Comparison of ENCODE assay signal across 11 cellular contexts in the genomic region with DNA sequence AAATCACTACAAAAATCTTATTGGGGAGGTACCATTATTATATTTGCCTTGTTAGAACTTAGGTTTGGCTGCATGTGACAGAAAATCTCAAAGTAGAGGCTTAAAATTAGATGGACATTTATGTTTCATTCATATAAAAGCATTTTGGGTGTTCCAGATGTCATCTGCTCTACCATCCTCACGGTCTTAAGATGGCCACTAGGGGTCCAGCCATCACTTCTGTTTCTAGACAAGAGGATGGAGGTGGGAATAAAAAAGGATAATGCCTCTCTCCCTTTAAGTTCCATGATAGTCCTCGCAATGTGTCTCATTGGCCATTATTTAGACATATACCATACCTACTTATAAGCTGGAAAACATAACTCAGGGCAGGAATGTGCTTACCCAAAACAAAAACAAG.
DNase-seq lines count a peak whose midpoint lies in the region; ATAC-seq and TF ChIP-seq lines count a peak whose summit lies in the region.
"Had no signal": no experiment of that assay in that cellular context is flagged by ENCODE, and none has a peak within 500 bp of the region (broad histone marks: within the 10 kb centered on the region; RNA-seq: fewer than 3 reads in every experiment).

No MANE protein-coding gene starts in this region.

- H3K36me3 Mint-ChIP-seq in activated naive CD8-positive, alpha-beta T cell treated with anti-CD3 and anti-CD28 coated beads, Interleukin-2, amount 50 U/mL, for 24 hours (ENCODE audit: low read depth): no peaks in the 10 kb centered on the region

- H3K4me3 Mint-ChIP-seq in activated naive CD8-positive, alpha-beta T cell treated with anti-CD3 and anti-CD28 coated beads, Interleukin-2, amount 50 U/mL, for 24 hours: no peak overlapping the region
- H3K4me3 Mint-ChIP-seq: T-helper 17 cell had no signal

- H3K27me3 Mint-ChIP-seq in activated naive CD8-positive, alpha-beta T cell treated with anti-CD3 and anti-CD28 coated beads, Interleukin-2, amount 50 U/mL, for 24 hours: no peaks in the 10 kb centered on the region
- H3K27me3 Mint-ChIP-seq: T-helper 17 cell had no signal

- no peaks in the 10 kb centered on the region for H3K9me3 ChIP-seq in smooth muscle cell (replicated peaks; ENCODE audit: low read depth)

- ATAC-seq in activated naive CD8-positive, alpha-beta T cell treated with anti-CD3 and anti-CD28 coated beads, Interleukin-2, amount 50 U/mL, for 24 hours: no peak
- ATAC-seq in GM18517 (IDR thresholded peaks at IDR 0.05; ENCODE audit: unreplicated experiment): no peak
- ATAC-seq: sciatic nerve, T-helper 17 cell had no signal

- H3F3A ChIP-seq in smooth muscle cell (ENCODE audit: low read depth): no peaks in the 10 kb centered on the region

- no peaks in the 10 kb centered on the region for H3K27me3 ChIP-seq in smooth muscle cell (ENCODE audit: low read depth)

- no peak overlapping the region for H3K27ac Mint-ChIP-seq in activated naive CD8-positive, alpha-beta T cell treated with anti-CD3 and anti-CD28 coated beads, Interleukin-2, amount 50 U/mL, for 24 hours
- H3K27ac Mint-ChIP-seq: T-helper 17 cell had no signal

- 77% methylated on average over 2 of the region's 2 CpGs for WGBS in smooth muscle cell (ENCODE audit: low lambda C conversion rate)

- H3K9ac ChIP-seq in smooth muscle cell (ENCODE audit: low read depth): no peak overlapping the region

- no peak overlapping the region for H3K27ac ChIP-seq in smooth muscle cell (ENCODE audit: low read depth)

- DNase-seq in DMS53 (lab: John Stamatoyannopoulos, UW) (peak; percentile 25), DMS53 treated with DMSO at 0.1 percent for 48 hours (lab: John Stamatoyannopoulos, UW; ENCODE audit: unreplicated experiment) (no peak), NCI-H69 (lab: John Stamatoyannopoulos, UW) (peak; percentile 32), epithelial cell of esophagus (ENCODE audit: low read depth) (peak; percentile 36), smooth muscle cell (lab: John Stamatoyannopoulos, UW; ENCODE audit: unreplicated experiment) (no peak), GF-D8 (lab: John Stamatoyannopoulos, UW) (no peak)
- no peak for DNase-seq in activated naive CD8-positive, alpha-beta T cell treated with anti-CD3 and anti-CD28 coated beads, Interleukin-2, amount 50 U/mL, for 24 hours
- DNase-seq: NCI-H510A treated with DMSO at 0.1 percent for 48 hours, T-helper 17 cell had no signal

- H3K4me1 Mint-ChIP-seq in activated naive CD8-positive, alpha-beta T cell treated with anti-CD3 and anti-CD28 coated beads, Interleukin-2, amount 50 U/mL, for 24 hours: no peaks in the 10 kb centered on the region
- H3K4me1 Mint-ChIP-seq: T-helper 17 cell had no signal

- peak; percentile 47 for TF ChIP-seq CTCF in epithelial cell of esophagus (IDR thresholded peaks at IDR 0.05; ENCODE audit: insufficient read depth, low read depth, low read length, missing control alignments)
- TF ChIP-seq CTCF in smooth muscle cell (IDR thresholded peaks at IDR 0.05; ENCODE audit: borderline replicate concordance, insufficient read depth, poor library complexity, severe bottlenecking): peak; percentile 14

- H3K4me2 ChIP-seq in smooth muscle cell: no peak overlapping the region

- no peaks in the 10 kb centered on the region for H3K36me3 ChIP-seq in smooth muscle cell (ENCODE audit: low read depth)

- H3K79me2 ChIP-seq in smooth muscle cell (ENCODE audit: low read depth): no peaks in the 10 kb centered on the region

- H3K4me3 ChIP-seq in epithelial cell of esophagus (ENCODE audit: low read length): no peak overlapping the region
- H3K4me3 ChIP-seq in smooth muscle cell: no peak overlapping the region

- H3K9me3 Mint-ChIP-seq in activated naive CD8-positive, alpha-beta T cell treated with anti-CD3 and anti-CD28 coated beads, Interleukin-2, amount 50 U/mL, for 24 hours: peaks cover 17% of the 10 kb centered on the region

- H2AFZ ChIP-seq in smooth muscle cell (ENCODE audit: low read depth): no peak overlapping the region

- H4K20me1 ChIP-seq in smooth muscle cell (ENCODE audit: low read depth): no peaks in the 10 kb centered on the region

- peaks cover 2% of the 10 kb centered on the region for H3K4me1 ChIP-seq in smooth muscle cell (ENCODE audit: low read depth)

Comparison
In these comparisons a context has a peak if more than half of its experiments do, and no peak if none do; other contexts are left out.
1. DNase-seq: peak in DMS53 (single experiment), NCI-H69 (single experiment) and epithelial cell of esophagus (single experiment); none in DMS53 treated with DMSO at 0.1 percent for 48 hours (single experiment), smooth muscle cell (single experiment), activated naive CD8-positive, alpha-beta T cell treated with anti-CD3 and anti-CD28 coated beads, Interleukin-2, amount 50 U/mL, for 24 hours (single experiment) and GF-D8 (single experiment).